Comparison of ENCODE assay signal across 19 cellular contexts in genomic region chr9:77038281-77039036, GRCh38. TPM values are rescaled to one million over a fixed set of nuclear protein-coding genes. Genes with fewer than 3 reads are reported as not detected.
"Had no signal": no experiment of that assay in that cellular context is flagged by ENCODE, and none has a peak within 500 bp of the region (broad histone marks: within the 10 kb centered on the region; RNA-seq: fewer than 3 reads in every experiment).

No MANE protein-coding gene starts in this region.

- DNase-seq: activated CD4-positive, alpha-beta T cell treated with anti-CD3 and anti-CD28 coated beads for 1 hour; activated CD4-positive, alpha-beta T cell treated with anti-CD3 and anti-CD28 coated beads, Interleukin-2, amount 50 U/mL, for 4 hours; activated naive CD4-positive, alpha-beta T cell; activated T-cell treated with anti-CD3 and anti-CD28 coated beads for 4 hours; aorta; dermis blood vessel endothelial cell; ovary; stimulated activated naive CD8-positive, alpha-beta T cell treated with anti-CD3 and anti-CD28 coated beads, Interleukin-15, Interleukin-2, amounts not matched to agents 100 U/mL and 50 U/mL, for 24 hours; T-helper 1 cell; T1000; upper lobe of left lung had no signal

- H3K4me1 ChIP-seq: breast epithelium, gastroesophageal sphincter, upper lobe of left lung had no signal

- H3K36me3 ChIP-seq: breast epithelium, gastroesophageal sphincter, ovary, upper lobe of left lung had no signal

- ATAC-seq: gastroesophageal sphincter; sciatic nerve; stimulated activated naive CD8-positive, alpha-beta T cell treated with anti-CD3 and anti-CD28 coated beads, Interleukin-15, Interleukin-2, amounts not matched to agents 100 U/mL and 50 U/mL, for 24 hours had no signal

- H3K4me3 ChIP-seq: breast epithelium, gastroesophageal sphincter, ovary, upper lobe of left lung had no signal

- H3K9me3 ChIP-seq: breast epithelium, gastroesophageal sphincter, ovary, upper lobe of left lung had no signal

- H3K27me3 ChIP-seq: breast epithelium, ovary, upper lobe of left lung had no signal

- H3K27ac ChIP-seq: breast epithelium, gastroesophageal sphincter, ovary, upper lobe of left lung had no signal

RNA-seq across cellular contexts. Expression of gene FOXB2, which starts 19.0 kb away (rescaled TPM):
- total RNA-seq: aorta, breast epithelium, chondrocyte, dermis blood vessel endothelial cell, gastroesophageal sphincter, lower leg skin, mesenteric fat pad, sciatic nerve, temporal lobe, upper lobe of left lung had no signal
- polyA plus RNA-seq: aorta, esophagus, ovary had no signal
